9 cellular contexts compared by ENCODE assay signal in the genomic region with DNA sequence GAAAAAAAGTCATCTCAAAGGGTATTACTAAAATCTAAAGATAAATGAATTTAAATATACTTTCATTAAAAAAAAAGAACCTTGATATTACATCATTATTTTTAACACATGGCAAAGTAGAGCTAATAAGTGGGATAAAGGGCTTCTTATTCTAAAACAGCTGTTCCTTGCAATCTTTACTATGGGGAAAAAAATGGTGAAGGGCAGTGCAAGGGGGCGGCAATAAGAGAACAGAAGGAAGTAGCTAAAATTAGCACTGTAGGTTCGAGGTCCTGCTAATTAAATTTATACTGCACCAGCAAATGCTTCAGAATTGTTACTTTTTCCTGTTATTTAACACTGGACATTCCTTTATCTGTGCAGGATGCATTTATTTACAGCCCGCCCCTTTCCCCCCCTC.
"Had no signal": no experiment of that assay in that cellular context is flagged by ENCODE, and none has a peak within 500 bp of the region (broad histone marks: within the 10 kb centered on the region; RNA-seq: fewer than 3 reads in every experiment).

No MANE protein-coding gene starts in this region.

- H3K4me1 ChIP-seq: HAP-1 had no signal

- ATAC-seq: HCT116, HepG2, K562 had no signal

- H3K27ac Mint-ChIP-seq: HFFc6 had no signal

- H3K9me3 Mint-ChIP-seq: HFFc6 had no signal

- H3K4me3 ChIP-seq: HAP-1, K562 had no signal

- DNase-seq: GOT3, H7, IMR-90 had no signal

- H3K36me3 ChIP-seq: HAP-1 had no signal

- H3K27ac ChIP-seq: HL-60 had no signal

- H3K9me3 ChIP-seq: HAP-1 had no signal

- H3K4me3 Mint-ChIP-seq: HFFc6 had no signal
